Comparison of ENCODE assay signal across 1 cellular context in the genomic region with DNA sequence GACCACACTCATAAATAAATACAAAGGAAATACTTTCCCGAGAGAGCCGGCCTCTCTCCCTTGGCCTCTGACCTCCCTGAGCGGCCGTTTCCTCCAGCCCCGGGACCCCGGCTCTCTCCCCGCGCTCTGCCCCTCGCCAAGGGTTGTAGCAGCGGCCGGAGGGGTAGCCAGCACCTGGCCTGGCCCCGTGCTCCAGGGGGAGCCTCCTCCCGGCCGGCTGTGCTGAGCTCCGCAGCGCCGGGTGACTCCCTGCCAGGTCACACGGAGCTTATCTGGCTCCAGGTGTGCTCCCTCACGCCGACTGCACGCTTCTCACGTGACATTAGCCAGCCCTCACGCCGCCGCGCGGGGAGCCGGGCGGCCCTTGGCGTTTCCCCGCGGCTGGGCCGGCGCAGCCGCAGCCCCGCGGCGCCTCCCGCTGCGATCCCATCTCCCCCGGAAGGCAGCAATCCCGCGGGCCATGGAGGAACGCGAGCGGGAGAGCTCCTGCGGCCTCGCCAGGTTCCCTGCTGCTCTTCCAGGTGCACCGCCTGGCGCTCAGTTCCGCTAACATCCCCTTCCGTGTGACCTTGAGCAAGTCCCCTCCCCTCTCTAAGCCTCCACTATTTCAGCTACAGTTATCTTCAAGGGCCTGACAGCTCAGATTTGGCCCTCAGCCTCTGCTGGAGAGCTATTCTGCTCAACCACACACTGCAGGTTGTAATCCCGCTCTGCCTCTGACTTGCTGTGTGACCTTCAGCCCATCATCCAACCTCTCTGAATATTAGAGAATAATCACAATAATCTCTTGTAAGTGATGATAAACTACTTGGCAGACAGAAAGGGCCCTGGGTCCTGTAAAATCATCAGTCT.
A peak's percentile ranks its signal among the peaks of the same experiment; 100 is the strongest.
TF ChIP-seq lines count a peak whose summit lies in the region.

No MANE protein-coding gene starts in this region.

TF ChIP-seq in HepG2, 621 proteins besides CTCF, POLR2A, EP300 and RAD21 (continued from another document and continues in another):
- TF ChIP-seq, protein P1, sequence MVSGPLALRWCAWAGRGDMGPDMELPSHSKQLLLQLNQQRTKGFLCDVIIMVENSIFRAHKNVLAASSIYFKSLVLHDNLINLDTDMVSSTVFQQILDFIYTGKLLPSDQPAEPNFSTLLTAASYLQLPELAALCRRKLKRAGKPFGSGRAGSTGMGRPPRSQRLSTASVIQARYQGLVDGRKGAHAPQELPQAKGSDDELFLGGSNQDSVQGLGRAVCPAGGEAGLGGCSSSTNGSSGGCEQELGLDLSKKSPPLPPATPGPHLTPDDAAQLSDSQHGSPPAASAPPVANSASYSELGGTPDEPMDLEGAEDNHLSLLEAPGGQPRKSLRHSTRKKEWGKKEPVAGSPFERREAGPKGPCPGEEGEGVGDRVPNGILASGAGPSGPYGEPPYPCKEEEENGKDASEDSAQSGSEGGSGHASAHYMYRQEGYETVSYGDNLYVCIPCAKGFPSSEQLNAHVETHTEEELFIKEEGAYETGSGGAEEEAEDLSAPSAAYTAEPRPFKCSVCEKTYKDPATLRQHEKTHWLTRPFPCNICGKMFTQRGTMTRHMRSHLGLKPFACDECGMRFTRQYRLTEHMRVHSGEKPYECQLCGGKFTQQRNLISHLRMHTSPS (CRISPR knock-in tag; IDR thresholded peaks at IDR 0.05; ENCODE audit: low read depth) = no peak
- no peak; a peak in 1 of 4 replicates for TF ChIP-seq KLF16 (CRISPR knock-in tag; IDR thresholded peaks at IDR 0.05)
- TF ChIP-seq IKZF1 (IDR thresholded peaks at IDR 0.05) = no peak
- TF ChIP-seq ZKSCAN8 (CRISPR knock-in tag; IDR thresholded peaks at IDR 0.05; ENCODE audit: borderline replicate concordance) = 0 out of 2 replicates have a peak, but pooled peaks have one; percentile 15
- TF ChIP-seq ZNF101 (CRISPR knock-in tag; IDR thresholded peaks at IDR 0.05; ENCODE audit: borderline replicate concordance, low read depth) = no peak; the same call in 1 of the 2 replicates
- no peak for TF ChIP-seq MTF1 (CRISPR knock-in tag; IDR thresholded peaks at IDR 0.05)
- TF ChIP-seq HIVEP1 (CRISPR knock-in tag; IDR thresholded peaks at IDR 0.05) = peak; percentile 59; the same call in 1 of the 2 replicates
- TF ChIP-seq ZNF749 (CRISPR knock-in tag; IDR thresholded peaks at IDR 0.05; ENCODE audit: borderline replicate concordance) = no peak; the same call in 1 of the 2 replicates
- TF ChIP-seq ASH2L (IDR thresholded peaks at IDR 0.05; ENCODE audit: insufficient read length, low read depth, low read length) = peak; percentile 79
- no peak for TF ChIP-seq PHB2 (IDR thresholded peaks at IDR 0.05; ENCODE audit: partially characterized antibody)
- TF ChIP-seq PTBP1 (IDR thresholded peaks at IDR 0.05; ENCODE audit: low read depth, low read length, poor library complexity, severe bottlenecking) = no peak
- peak; percentile 70 for TF ChIP-seq SP4 (CRISPR knock-in tag; IDR thresholded peaks at IDR 0.05)
- no peak for TF ChIP-seq MIXL1 (CRISPR knock-in tag; IDR thresholded peaks at IDR 0.05)
- TF ChIP-seq, protein P2, sequence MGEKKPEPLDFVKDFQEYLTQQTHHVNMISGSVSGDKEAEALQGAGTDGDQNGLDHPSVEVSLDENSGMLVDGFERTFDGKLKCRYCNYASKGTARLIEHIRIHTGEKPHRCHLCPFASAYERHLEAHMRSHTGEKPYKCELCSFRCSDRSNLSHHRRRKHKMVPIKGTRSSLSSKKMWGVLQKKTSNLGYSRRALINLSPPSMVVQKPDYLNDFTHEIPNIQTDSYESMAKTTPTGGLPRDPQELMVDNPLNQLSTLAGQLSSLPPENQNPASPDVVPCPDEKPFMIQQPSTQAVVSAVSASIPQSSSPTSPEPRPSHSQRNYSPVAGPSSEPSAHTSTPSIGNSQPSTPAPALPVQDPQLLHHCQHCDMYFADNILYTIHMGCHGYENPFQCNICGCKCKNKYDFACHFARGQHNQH (CRISPR knock-in tag; IDR thresholded peaks at IDR 0.05) = no peak; the same call in 1 of the 2 replicates
- no peak for TF ChIP-seq FOXM1 (CRISPR knock-in tag; IDR thresholded peaks at IDR 0.05)
- no peak for TF ChIP-seq ZNF7 (CRISPR knock-in tag; IDR thresholded peaks at IDR 0.05)
- TF ChIP-seq, protein P3, sequence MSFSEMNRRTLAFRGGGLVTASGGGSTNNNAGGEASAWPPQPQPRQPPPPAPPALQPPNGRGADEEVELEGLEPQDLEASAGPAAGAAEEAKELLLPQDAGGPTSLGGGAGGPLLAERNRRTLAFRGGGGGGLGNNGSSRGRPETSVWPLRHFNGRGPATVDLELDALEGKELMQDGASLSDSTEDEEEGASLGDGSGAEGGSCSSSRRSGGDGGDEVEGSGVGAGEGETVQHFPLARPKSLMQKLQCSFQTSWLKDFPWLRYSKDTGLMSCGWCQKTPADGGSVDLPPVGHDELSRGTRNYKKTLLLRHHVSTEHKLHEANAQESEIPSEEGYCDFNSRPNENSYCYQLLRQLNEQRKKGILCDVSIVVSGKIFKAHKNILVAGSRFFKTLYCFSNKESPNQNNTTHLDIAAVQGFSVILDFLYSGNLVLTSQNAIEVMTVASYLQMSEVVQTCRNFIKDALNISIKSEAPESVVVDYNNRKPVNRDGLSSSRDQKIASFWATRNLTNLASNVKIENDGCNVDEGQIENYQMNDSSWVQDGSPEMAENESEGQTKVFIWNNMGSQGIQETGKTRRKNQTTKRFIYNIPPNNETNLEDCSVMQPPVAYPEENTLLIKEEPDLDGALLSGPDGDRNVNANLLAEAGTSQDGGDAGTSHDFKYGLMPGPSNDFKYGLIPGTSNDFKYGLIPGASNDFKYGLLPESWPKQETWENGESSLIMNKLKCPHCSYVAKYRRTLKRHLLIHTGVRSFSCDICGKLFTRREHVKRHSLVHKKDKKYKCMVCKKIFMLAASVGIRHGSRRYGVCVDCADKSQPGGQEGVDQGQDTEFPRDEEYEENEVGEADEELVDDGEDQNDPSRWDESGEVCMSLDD (CRISPR knock-in tag; IDR thresholded peaks at IDR 0.05; ENCODE audit: borderline replicate concordance) = 0 out of 2 replicates have a peak, but pooled peaks have one; percentile 40
- peak; percentile 58 for TF ChIP-seq ZNF446 (CRISPR knock-in tag; IDR thresholded peaks at IDR 0.05)
- no peak for TF ChIP-seq FOXA1 (IDR thresholded peaks at IDR 0.05)
- TF ChIP-seq FOXA1 (CRISPR knock-in tag; IDR thresholded peaks at IDR 0.05) = no peak
- peak; percentile 75 for TF ChIP-seq RXRA (CRISPR knock-in tag; IDR thresholded peaks at IDR 0.05)
- TF ChIP-seq JUND (CRISPR knock-in tag; IDR thresholded peaks at IDR 0.05) = no peak
- TF ChIP-seq NPAS2 (CRISPR knock-in tag; IDR thresholded peaks at IDR 0.05; ENCODE audit: borderline replicate concordance) = no peak
- peak; percentile 73; the same call in 1 of the 2 replicates for TF ChIP-seq ZNF616 (CRISPR knock-in tag; IDR thresholded peaks at IDR 0.05; ENCODE audit: low read depth)
- TF ChIP-seq EEA1 (CRISPR knock-in tag; IDR thresholded peaks at IDR 0.05; ENCODE audit: borderline replicate concordance) = no peak
- no peak for TF ChIP-seq NR1H2 (CRISPR knock-in tag; IDR thresholded peaks at IDR 0.05; ENCODE audit: borderline replicate concordance, low read depth)
- TF ChIP-seq FOSL1 (CRISPR knock-in tag; IDR thresholded peaks at IDR 0.05; ENCODE audit: borderline replicate concordance) = no peak
- no peak for TF ChIP-seq ZNF367 (CRISPR knock-in tag; IDR thresholded peaks at IDR 0.05; ENCODE audit: borderline replicate concordance)
- TF ChIP-seq STAT5B (CRISPR knock-in tag; IDR thresholded peaks at IDR 0.05) = no peak
- TF ChIP-seq GABPB1 (CRISPR knock-in tag; IDR thresholded peaks at IDR 0.05) = peak; percentile 79
- no peak for TF ChIP-seq HNRNPUL1 (IDR thresholded peaks at IDR 0.05; ENCODE audit: low read depth, low read length)
- peak; percentile 76; the same call in 1 of the 2 replicates for TF ChIP-seq ZNF558 (CRISPR knock-in tag; IDR thresholded peaks at IDR 0.05; ENCODE audit: borderline replicate concordance)
- TF ChIP-seq ZNF432 (CRISPR knock-in tag; IDR thresholded peaks at IDR 0.05; ENCODE audit: borderline replicate concordance) = no peak
- 0 out of 2 replicates have a peak, but pooled peaks have one; percentile 42 for TF ChIP-seq JUN (CRISPR knock-in tag; IDR thresholded peaks at IDR 0.05)
- peak; percentile 36; the same call in 1 of the 2 replicates for TF ChIP-seq ZBTB7B (CRISPR knock-in tag; IDR thresholded peaks at IDR 0.05)
- no peak for TF ChIP-seq NFRKB (IDR thresholded peaks at IDR 0.05)
- peak; percentile 21; the same call in 1 of the 2 replicates for TF ChIP-seq KMT2A (CRISPR knock-in tag; IDR thresholded peaks at IDR 0.05)
- TF ChIP-seq, protein P4, sequence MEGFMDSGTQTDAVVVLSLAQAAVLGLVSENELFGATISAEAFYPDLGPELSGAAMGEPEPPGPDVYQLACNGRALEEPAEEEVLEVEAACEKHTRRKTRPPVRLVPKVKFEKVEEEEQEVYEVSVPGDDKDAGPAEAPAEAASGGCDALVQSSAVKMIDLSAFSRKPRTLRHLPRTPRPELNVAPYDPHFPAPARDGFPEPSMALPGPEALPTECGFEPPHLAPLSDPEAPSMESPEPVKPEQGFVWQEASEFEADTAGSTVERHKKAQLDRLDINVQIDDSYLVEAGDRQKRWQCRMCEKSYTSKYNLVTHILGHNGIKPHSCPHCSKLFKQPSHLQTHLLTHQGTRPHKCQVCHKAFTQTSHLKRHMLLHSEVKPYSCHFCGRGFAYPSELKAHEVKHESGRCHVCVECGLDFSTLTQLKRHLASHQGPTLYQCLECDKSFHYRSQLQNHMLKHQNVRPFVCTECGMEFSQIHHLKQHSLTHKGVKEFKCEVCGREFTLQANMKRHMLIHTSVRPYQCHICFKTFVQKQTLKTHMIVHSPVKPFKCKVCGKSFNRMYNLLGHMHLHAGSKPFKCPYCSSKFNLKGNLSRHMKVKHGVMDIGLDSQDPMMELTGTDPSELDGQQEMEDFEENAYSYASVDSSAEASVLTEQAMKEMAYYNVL (CRISPR knock-in tag; IDR thresholded peaks at IDR 0.05; ENCODE audit: borderline replicate concordance) = no peak
- TF ChIP-seq, protein P5, sequence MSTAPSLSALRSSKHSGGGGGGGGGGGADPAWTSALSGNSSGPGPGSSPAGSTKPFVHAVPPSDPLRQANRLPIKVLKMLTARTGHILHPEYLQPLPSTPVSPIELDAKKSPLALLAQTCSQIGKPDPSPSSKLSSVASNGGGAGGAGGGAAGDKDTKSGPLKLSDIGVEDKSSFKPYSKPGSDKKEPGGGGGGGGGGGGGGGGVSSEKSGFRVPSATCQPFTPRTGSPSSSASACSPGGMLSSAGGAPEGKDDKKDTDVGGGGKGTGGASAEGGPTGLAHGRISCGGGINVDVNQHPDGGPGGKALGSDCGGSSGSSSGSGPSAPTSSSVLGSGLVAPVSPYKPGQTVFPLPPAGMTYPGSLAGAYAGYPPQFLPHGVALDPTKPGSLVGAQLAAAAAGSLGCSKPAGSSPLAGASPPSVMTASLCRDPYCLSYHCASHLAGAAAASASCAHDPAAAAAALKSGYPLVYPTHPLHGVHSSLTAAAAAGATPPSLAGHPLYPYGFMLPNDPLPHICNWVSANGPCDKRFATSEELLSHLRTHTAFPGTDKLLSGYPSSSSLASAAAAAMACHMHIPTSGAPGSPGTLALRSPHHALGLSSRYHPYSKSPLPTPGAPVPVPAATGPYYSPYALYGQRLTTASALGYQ (CRISPR knock-in tag; IDR thresholded peaks at IDR 0.05) = no peak
- no peak for TF ChIP-seq ATF7 (IDR thresholded peaks at IDR 0.05)
- TF ChIP-seq ATF7 (CRISPR knock-in tag; IDR thresholded peaks at IDR 0.05) = no peak; the same call in 1 of the 2 replicates
- TF ChIP-seq ZNF564 (CRISPR knock-in tag; IDR thresholded peaks at IDR 0.05) = peak; percentile 50; the same call in 1 of the 2 replicates
- no peak for TF ChIP-seq RARG (CRISPR knock-in tag; IDR thresholded peaks at IDR 0.05; ENCODE audit: low read depth)
- no peak for TF ChIP-seq ZNF333 (CRISPR knock-in tag; IDR thresholded peaks at IDR 0.05; ENCODE audit: borderline replicate concordance)
- TF ChIP-seq, protein P6, sequence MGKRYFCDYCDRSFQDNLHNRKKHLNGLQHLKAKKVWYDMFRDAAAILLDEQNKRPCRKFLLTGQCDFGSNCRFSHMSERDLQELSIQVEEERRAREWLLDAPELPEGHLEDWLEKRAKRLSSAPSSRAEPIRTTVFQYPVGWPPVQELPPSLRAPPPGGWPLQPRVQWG (CRISPR knock-in tag; IDR thresholded peaks at IDR 0.05; ENCODE audit: borderline replicate concordance, low read depth) = no peak
- TF ChIP-seq KDM2A (CRISPR knock-in tag; IDR thresholded peaks at IDR 0.05; ENCODE audit: borderline replicate concordance, low read depth) = peak; percentile 67; the same call in 1 of the 2 replicates
- TF ChIP-seq ATAD3A (CRISPR knock-in tag; IDR thresholded peaks at IDR 0.05) = no peak
- TF ChIP-seq, protein P7, sequence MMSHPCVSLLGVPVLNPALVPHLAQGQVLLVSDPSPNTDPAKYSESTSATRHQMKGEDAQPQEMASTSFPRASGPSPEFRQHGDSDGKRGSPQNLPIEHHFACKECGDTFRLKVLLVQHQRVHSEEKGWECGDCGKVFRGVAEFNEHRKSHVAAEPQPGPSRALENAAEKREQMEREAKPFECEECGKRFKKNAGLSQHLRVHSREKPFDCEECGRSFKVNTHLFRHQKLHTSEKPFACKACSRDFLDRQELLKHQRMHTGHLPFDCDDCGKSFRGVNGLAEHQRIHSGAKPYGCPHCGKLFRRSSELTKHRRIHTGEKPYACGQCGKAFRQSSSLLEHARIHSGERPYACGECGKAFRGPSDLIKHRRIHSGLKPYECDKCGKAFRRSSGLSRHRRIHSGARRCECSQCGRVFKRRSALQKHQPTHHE (CRISPR knock-in tag; IDR thresholded peaks at IDR 0.05; ENCODE audit: borderline replicate concordance) = no peak
- TF ChIP-seq, protein P8, sequence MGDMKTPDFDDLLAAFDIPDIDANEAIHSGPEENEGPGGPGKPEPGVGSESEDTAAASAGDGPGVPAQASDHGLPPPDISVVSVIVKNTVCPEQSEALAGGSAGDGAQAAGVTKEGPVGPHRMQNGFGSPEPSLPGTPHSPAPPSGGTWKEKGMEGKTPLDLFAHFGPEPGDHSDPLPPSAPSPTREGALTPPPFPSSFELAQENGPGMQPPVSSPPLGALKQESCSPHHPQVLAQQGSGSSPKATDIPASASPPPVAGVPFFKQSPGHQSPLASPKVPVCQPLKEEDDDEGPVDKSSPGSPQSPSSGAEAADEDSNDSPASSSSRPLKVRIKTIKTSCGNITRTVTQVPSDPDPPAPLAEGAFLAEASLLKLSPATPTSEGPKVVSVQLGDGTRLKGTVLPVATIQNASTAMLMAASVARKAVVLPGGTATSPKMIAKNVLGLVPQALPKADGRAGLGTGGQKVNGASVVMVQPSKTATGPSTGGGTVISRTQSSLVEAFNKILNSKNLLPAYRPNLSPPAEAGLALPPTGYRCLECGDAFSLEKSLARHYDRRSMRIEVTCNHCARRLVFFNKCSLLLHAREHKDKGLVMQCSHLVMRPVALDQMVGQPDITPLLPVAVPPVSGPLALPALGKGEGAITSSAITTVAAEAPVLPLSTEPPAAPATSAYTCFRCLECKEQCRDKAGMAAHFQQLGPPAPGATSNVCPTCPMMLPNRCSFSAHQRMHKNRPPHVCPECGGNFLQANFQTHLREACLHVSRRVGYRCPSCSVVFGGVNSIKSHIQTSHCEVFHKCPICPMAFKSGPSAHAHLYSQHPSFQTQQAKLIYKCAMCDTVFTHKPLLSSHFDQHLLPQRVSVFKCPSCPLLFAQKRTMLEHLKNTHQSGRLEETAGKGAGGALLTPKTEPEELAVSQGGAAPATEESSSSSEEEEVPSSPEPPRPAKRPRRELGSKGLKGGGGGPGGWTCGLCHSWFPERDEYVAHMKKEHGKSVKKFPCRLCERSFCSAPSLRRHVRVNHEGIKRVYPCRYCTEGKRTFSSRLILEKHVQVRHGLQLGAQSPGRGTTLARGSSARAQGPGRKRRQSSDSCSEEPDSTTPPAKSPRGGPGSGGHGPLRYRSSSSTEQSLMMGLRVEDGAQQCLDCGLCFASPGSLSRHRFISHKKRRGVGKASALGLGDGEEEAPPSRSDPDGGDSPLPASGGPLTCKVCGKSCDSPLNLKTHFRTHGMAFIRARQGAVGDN (CRISPR knock-in tag; IDR thresholded peaks at IDR 0.05) = peak; percentile 92
- TF ChIP-seq ZNF138 (CRISPR knock-in tag; IDR thresholded peaks at IDR 0.05; ENCODE audit: low read depth) = 0 out of 2 replicates have a peak, but pooled peaks have one; percentile 29
- no peak for TF ChIP-seq ZNF10 (CRISPR knock-in tag; IDR thresholded peaks at IDR 0.05; ENCODE audit: borderline replicate concordance, low read depth)
